Comparison of ENCODE assay signal across 1 cellular context in genomic region chr12:54280401-54281260, GRCh38.
TF ChIP-seq lines count a peak whose summit lies in the region.

TSS of gene HNRNPA1 (plus strand) at chr12:54280726. CDS start at chr12:54280808, 82 bp downstream.

TF ChIP-seq in HepG2, 621 proteins besides CTCF, POLR2A, EP300 and RAD21 (continued from another document and continues in another):
- TF ChIP-seq AKAP8 (CRISPR knock-in tag; IDR thresholded peaks at IDR 0.05) = peak; percentile 73
- 0 out of 2 replicates have a peak, but pooled peaks have one; percentile 6 for TF ChIP-seq RARG (CRISPR knock-in tag; IDR thresholded peaks at IDR 0.05; ENCODE audit: low read depth)
- peak; percentile 51; the same call in 1 of the 2 replicates for TF ChIP-seq ZZZ3 (CRISPR knock-in tag; IDR thresholded peaks at IDR 0.05; ENCODE audit: borderline replicate concordance)
- TF ChIP-seq ATF2 (CRISPR knock-in tag; IDR thresholded peaks at IDR 0.05) = peak; percentile 37
- TF ChIP-seq ZFY (CRISPR knock-in tag; IDR thresholded peaks at IDR 0.05) = peak; percentile 95
- peak; percentile 20; the same call in 1 of the 2 replicates for TF ChIP-seq ZNF224 (CRISPR knock-in tag; IDR thresholded peaks at IDR 0.05)
- no peak for TF ChIP-seq CBX2 (IDR thresholded peaks at IDR 0.05; ENCODE audit: low read depth, low read length)
- TF ChIP-seq CBX2 (CRISPR knock-in tag; IDR thresholded peaks at IDR 0.05; ENCODE audit: low read depth) = 0 out of 2 replicates have a peak, but pooled peaks have one; percentile 64
- peak; percentile 84; the same call in 1 of the 2 replicates for TF ChIP-seq EED (CRISPR knock-in tag; IDR thresholded peaks at IDR 0.05)
- peak; percentile 90; the same call in 1 of the 2 replicates for TF ChIP-seq CREB3 (CRISPR knock-in tag; IDR thresholded peaks at IDR 0.05)
- TF ChIP-seq BRD4 (CRISPR knock-in tag; IDR thresholded peaks at IDR 0.05) = peak; percentile 98
- no peak for TF ChIP-seq ZBTB4 (CRISPR knock-in tag; IDR thresholded peaks at IDR 0.05; ENCODE audit: borderline replicate concordance)
- 0 out of 2 replicates have a peak, but pooled peaks have one; percentile 7 for TF ChIP-seq PPARG (CRISPR knock-in tag; conservative IDR thresholded peaks at IDR 0.05)
- peak; percentile 55; the same call in 1 of the 2 replicates for TF ChIP-seq ZNF572 (CRISPR knock-in tag; IDR thresholded peaks at IDR 0.05)
- TF ChIP-seq HOXD1 (CRISPR knock-in tag; IDR thresholded peaks at IDR 0.05) = peak; percentile 66; the same call in 1 of the 2 replicates
- 0 out of 2 replicates have a peak, but pooled peaks have one; percentile 25 for TF ChIP-seq GPN1 (CRISPR knock-in tag; IDR thresholded peaks at IDR 0.05; ENCODE audit: borderline replicate concordance)
- TF ChIP-seq RNF2 (conservative IDR thresholded peaks at IDR 0.05; ENCODE audit: low read depth) = peak; percentile 16; the same call in 1 of the 2 replicates
- peak; percentile 36; the same call in 1 of the 2 replicates for TF ChIP-seq ZNF746 (CRISPR knock-in tag; IDR thresholded peaks at IDR 0.05)
- 0 out of 2 replicates have a peak, but pooled peaks have one; percentile 36 for TF ChIP-seq ZBTB7B (CRISPR knock-in tag; IDR thresholded peaks at IDR 0.05)
- 0 out of 2 replicates have a peak, but pooled peaks have one; percentile 24 for TF ChIP-seq ZNF597 (CRISPR knock-in tag; IDR thresholded peaks at IDR 0.05)
- no peak for TF ChIP-seq TRIM24 (CRISPR knock-in tag; IDR thresholded peaks at IDR 0.05)
- TF ChIP-seq REPIN1 (CRISPR knock-in tag; IDR thresholded peaks at IDR 0.05; ENCODE audit: borderline replicate concordance, low read depth) = peak; percentile 49
- 0 out of 2 replicates have a peak, but pooled peaks have one; percentile 32 for TF ChIP-seq ZSCAN29 (CRISPR knock-in tag; conservative IDR thresholded peaks at IDR 0.05)
- peak; percentile 66; the same call in 1 of the 2 replicates for TF ChIP-seq ZNF816 (CRISPR knock-in tag; IDR thresholded peaks at IDR 0.05; ENCODE audit: borderline replicate concordance)
- no peak for TF ChIP-seq GABPA (IDR thresholded peaks at IDR 0.05; ENCODE audit: low read depth, low read length)
- no peak for TF ChIP-seq GABPA (CRISPR knock-in tag; IDR thresholded peaks at IDR 0.05; ENCODE audit: low read depth)
- TF ChIP-seq CEBPB (IDR thresholded peaks at IDR 0.05; ENCODE audit: borderline replicate concordance, low read depth, low read length) = peak; percentile 42; the same call in 1 of the 2 replicates
- peak; percentile 78; the same call in 1 of the 2 replicates for TF ChIP-seq BRCA1 (CRISPR knock-in tag; IDR thresholded peaks at IDR 0.05)
- peak; percentile 22; the same call in 1 of the 2 replicates for TF ChIP-seq STAG1 (CRISPR knock-in tag; IDR thresholded peaks at IDR 0.05)
- 0 out of 2 replicates have a peak, but pooled peaks have one; percentile 32 for TF ChIP-seq ZNF546 (CRISPR knock-in tag; conservative IDR thresholded peaks at IDR 0.05)
- no peak; the same call in 1 of the 2 replicates for TF ChIP-seq ZNF709 (CRISPR knock-in tag; IDR thresholded peaks at IDR 0.05)
- TF ChIP-seq ZNF143 (CRISPR knock-in tag; IDR thresholded peaks at IDR 0.05) = no peak
- peak; percentile 55; the same call in 1 of the 2 replicates for TF ChIP-seq AFF4 (CRISPR knock-in tag; IDR thresholded peaks at IDR 0.05)
- TF ChIP-seq FOXC1 (CRISPR knock-in tag; IDR thresholded peaks at IDR 0.05; ENCODE audit: borderline replicate concordance) = no peak; the same call in 1 of the 2 replicates
- no peak for TF ChIP-seq PLSCR1 (CRISPR knock-in tag; IDR thresholded peaks at IDR 0.05; ENCODE audit: borderline replicate concordance)
- peak; percentile 86; the same call in 1 of the 2 replicates for TF ChIP-seq ZNF280B (CRISPR knock-in tag; IDR thresholded peaks at IDR 0.05; ENCODE audit: borderline replicate concordance)
- TF ChIP-seq RFXANK (CRISPR knock-in tag; IDR thresholded peaks at IDR 0.05) = peak; percentile 22; the same call in 1 of the 2 replicates
- TF ChIP-seq SNAPC5 (CRISPR knock-in tag; IDR thresholded peaks at IDR 0.05; ENCODE audit: borderline replicate concordance) = 0 out of 2 replicates have a peak, but pooled peaks have one; percentile 9
- peak; percentile 80 for TF ChIP-seq ZNF18 (CRISPR knock-in tag; IDR thresholded peaks at IDR 0.05; ENCODE audit: insufficient replicate concordance)
- peak; percentile 90 for TF ChIP-seq ZNF891 (CRISPR knock-in tag; IDR thresholded peaks at IDR 0.05)
- TF ChIP-seq CREM (IDR thresholded peaks at IDR 0.05) = peak; percentile 95
- no peak for TF ChIP-seq CREM (CRISPR knock-in tag; IDR thresholded peaks at IDR 0.05)
- 0 out of 2 replicates have a peak, but pooled peaks have one; percentile 69 for TF ChIP-seq EHMT2 (IDR thresholded peaks at IDR 0.05; ENCODE audit: borderline replicate concordance, low read depth, low read length)
- peak; percentile 54 for TF ChIP-seq HNF4A (CRISPR knock-in tag; IDR thresholded peaks at IDR 0.05)
- 0 out of 2 replicates have a peak, but pooled peaks have one; percentile 22 for TF ChIP-seq KLF12 (CRISPR knock-in tag; IDR thresholded peaks at IDR 0.05; ENCODE audit: borderline replicate concordance)
- 0 out of 2 replicates have a peak, but pooled peaks have one; percentile 54 for TF ChIP-seq ZNF367 (CRISPR knock-in tag; IDR thresholded peaks at IDR 0.05; ENCODE audit: borderline replicate concordance)
- TF ChIP-seq ZNF713 (CRISPR knock-in tag; IDR thresholded peaks at IDR 0.05) = no peak
- no peak for TF ChIP-seq PRMT3 (CRISPR knock-in tag; IDR thresholded peaks at IDR 0.05; ENCODE audit: borderline replicate concordance, low read depth)
- no peak for TF ChIP-seq ZNF672 (CRISPR knock-in tag; IDR thresholded peaks at IDR 0.05)
- peak; percentile 79; the same call in 1 of the 2 replicates for TF ChIP-seq SRY (CRISPR knock-in tag; IDR thresholded peaks at IDR 0.05)
- TF ChIP-seq KAT8 (CRISPR knock-in tag; IDR thresholded peaks at IDR 0.05) = peak; percentile 30; the same call in 1 of the 2 replicates
